Comparison of ENCODE assay signal across 11 cellular contexts in genomic region chr4:11790230-11790629, GRCh38.
"Had no signal": no experiment of that assay in that cellular context is flagged by ENCODE, and none has a peak within 500 bp of the region (broad histone marks: within the 10 kb centered on the region; RNA-seq: fewer than 3 reads in every experiment).

No MANE protein-coding gene starts in this region.

- H3K4me2 ChIP-seq: GM23338 had no signal

- H2AFZ ChIP-seq: GM23248, GM23338 had no signal

- ATAC-seq: GM23338, HCT116 had no signal

- H3K4me3 ChIP-seq: GM23248, GM23338, HAP-1 had no signal

- FAIRE-seq: H1, H54 had no signal

- DNase-seq: GM23248, GOT3, H7, H9, HCEC 1CT, HFFc6 had no signal

- H3K9me3 ChIP-seq: HAP-1 had no signal

- H3K9ac ChIP-seq: GM23248 had no signal

- H3K36me3 ChIP-seq: HAP-1 had no signal

- H3K27ac ChIP-seq: GM23248 had no signal

- H3K4me1 ChIP-seq: HAP-1 had no signal
